In genomic region chrX:78329486-78329885, GRCh38 we compare ENCODE assay signal across 15 cellular contexts. TPM values are rescaled to one million over a fixed set of nuclear protein-coding genes. Genes with fewer than 3 reads are reported as not detected.
DNase-seq lines count a peak whose midpoint lies in the region; ATAC-seq, FAIRE-seq and TF ChIP-seq lines count a peak whose summit lies in the region.
"Had no signal": no experiment of that assay in that cellular context is flagged by ENCODE, and none has a peak within 500 bp of the region (broad histone marks: within the 10 kb centered on the region; RNA-seq: fewer than 3 reads in every experiment).

No MANE protein-coding gene starts in this region.

- no peaks in the 10 kb centered on the region for H4K20me1 ChIP-seq in HepG2 (ENCODE audit: insufficient read depth, low read length)

- H3K9me3 ChIP-seq in CD4-positive, alpha-beta T cell (ENCODE audit: control insufficient read depth, low read length): no peaks in the 10 kb centered on the region
- H3K9me3 ChIP-seq in HepG2 (ENCODE audit: low read length): no peaks in the 10 kb centered on the region

- BruUV-seq in HepG2 (replicated peaks; lab: Mats Ljungman, UMichigan): no TSS peak

- no peaks in the 10 kb centered on the region for H3K27me3 Mint-ChIP-seq in CD4-positive, alpha-beta T cell
- no peaks in the 10 kb centered on the region for H3K27me3 Mint-ChIP-seq in activated T-helper 1 cell treated with anti-CD3 and anti-CD28 coated beads, Interleukin-12 subunit alpha, Interleukin-12 subunit beta, Interleukin-2, Interleukin-4 antibody, amounts not matched to agents 30 ng/mL and 10 ng/mL and 1 ng/mL, durations not matched to agents 14 hours and 24 hours and 36 hours (ENCODE audit: insufficient read depth)
- peaks cover 2 to 7% (median 2%) of the 10 kb centered on the region in 3 donors for H3K27me3 Mint-ChIP-seq in immature natural killer cell (ENCODE audit: low read depth in 3 of 3)
- H3K27me3 Mint-ChIP-seq in progenitor cell of endocrine pancreas: no peaks in the 10 kb centered on the region

- peak overlapping the region; percentile 90 for H3K4me3 Mint-ChIP-seq in CD4-positive, alpha-beta T cell
- H3K4me3 Mint-ChIP-seq in activated T-helper 1 cell treated with anti-CD3 and anti-CD28 coated beads, Interleukin-12 subunit alpha, Interleukin-12 subunit beta, Interleukin-2, Interleukin-4 antibody, amounts not matched to agents 30 ng/mL and 10 ng/mL and 1 ng/mL, durations not matched to agents 14 hours and 24 hours and 36 hours: peak overlapping the region; percentile 72
- H3K4me3 Mint-ChIP-seq in immature natural killer cell (peak overlapping the region in 3 of 5 donors; percentile 1 to 2 (median 2)), progenitor cell of endocrine pancreas (ENCODE audit: low read depth) (no peak overlapping the region)
- H3K4me3 Mint-ChIP-seq: nephron had no signal

- no peak overlapping the region for H3K4me2 ChIP-seq in HepG2 (ENCODE audit: low read depth, low read length)

- no peak overlapping the region for H2AFZ ChIP-seq in HepG2 (ENCODE audit: low read length)

- H3K4me1 Mint-ChIP-seq in CD4-positive, alpha-beta T cell (ENCODE audit: low read depth): peaks cover 72% of the 10 kb centered on the region
- peaks cover 69% of the 10 kb centered on the region for H3K4me1 Mint-ChIP-seq in activated T-helper 1 cell treated with anti-CD3 and anti-CD28 coated beads, Interleukin-12 subunit alpha, Interleukin-12 subunit beta, Interleukin-2, Interleukin-4 antibody, amounts not matched to agents 30 ng/mL and 10 ng/mL and 1 ng/mL, durations not matched to agents 14 hours and 24 hours and 36 hours (ENCODE audit: low read depth)
- H3K4me1 Mint-ChIP-seq in immature natural killer cell (peaks cover 46 to 58% of the 10 kb centered on the region in 2 donors), progenitor cell of endocrine pancreas (ENCODE audit: low read depth) (no peaks in the 10 kb centered on the region)

- H3K27ac Mint-ChIP-seq in CD4-positive, alpha-beta T cell: peak overlapping the region; percentile 89
- H3K27ac Mint-ChIP-seq in activated T-helper 1 cell treated with anti-CD3 and anti-CD28 coated beads, Interleukin-12 subunit alpha, Interleukin-12 subunit beta, Interleukin-2, Interleukin-4 antibody, amounts not matched to agents 30 ng/mL and 10 ng/mL and 1 ng/mL, durations not matched to agents 14 hours and 24 hours and 36 hours: peak overlapping the region; percentile 82
- H3K27ac Mint-ChIP-seq in immature natural killer cell (peak overlapping the region; percentile 8 to 69 (median 28)), progenitor cell of endocrine pancreas (no peak overlapping the region)
- H3K27ac Mint-ChIP-seq: nephron had no signal

- WGBS in HepG2 (ENCODE audit: low lambda C conversion rate): 0% methylated on average over 4 of the region's 4 CpGs

- intact Hi-C loops in CD4-positive, alpha-beta T cell (cut with DNase I, micrococcal nuclease): loop anchor here (1.0 to 10.0 kb wide), 2 partner anchors 188 to 425 kb away; no protein-coding TSS in a partner anchor
- intact Hi-C loops in activated T-helper 1 cell treated with anti-CD3 and anti-CD28 coated beads, Interleukin-12 subunit alpha, Interleukin-12 subunit beta, Interleukin-2, Interleukin-4 antibody, amounts not matched to agents 30 ng/mL and 10 ng/mL and 1 ng/mL, durations not matched to agents 14 hours and 24 hours and 36 hours (cut with micrococcal nuclease): loop anchor here (5.0 kb wide), 3 partner anchors 57 to 323 kb away; no protein-coding TSS in a partner anchor
- intact Hi-C loops in HepG2 (cut with micrococcal nuclease; ENCODE audit: unreplicated experiment): no loop called here

- no peaks in the 10 kb centered on the region for H3K36me3 ChIP-seq in HepG2 (replicated peaks in 1 of 2; ENCODE audit: control insufficient read depth in 1 of 2, insufficient read depth in 2 of 2, low read length in 2 of 2)

- in situ Hi-C loops in HepG2 (cut with HindIII; ENCODE audit: extremely low pct_ligation_motif_present, low pct_unique_long_range_greater_than_20kb): no loop called here

- H3K27ac ChIP-seq in CD4-positive, alpha-beta T cell (ENCODE audit: low read depth, low read length): no peak overlapping the region
- no peak overlapping the region for H3K27ac ChIP-seq in HepG2 (ENCODE audit: extremely low read length, insufficient read depth, low read length)
- H3K27ac ChIP-seq: HL-60 had no signal

- no peaks in the 10 kb centered on the region for H3K36me3 Mint-ChIP-seq in CD4-positive, alpha-beta T cell (ENCODE audit: low read depth)
- H3K36me3 Mint-ChIP-seq in activated T-helper 1 cell treated with anti-CD3 and anti-CD28 coated beads, Interleukin-12 subunit alpha, Interleukin-12 subunit beta, Interleukin-2, Interleukin-4 antibody, amounts not matched to agents 30 ng/mL and 10 ng/mL and 1 ng/mL, durations not matched to agents 14 hours and 24 hours and 36 hours (ENCODE audit: low read depth): peaks cover 2% of the 10 kb centered on the region
- H3K36me3 Mint-ChIP-seq in immature natural killer cell: no peaks in the 10 kb centered on the region
- no peaks in the 10 kb centered on the region for H3K36me3 Mint-ChIP-seq in progenitor cell of endocrine pancreas (ENCODE audit: insufficient read depth)

- CTCF ChIA-PET in CD4-positive, alpha-beta T cell (lab: Charles Lee): no interaction called here
- CTCF ChIA-PET in HepG2 (lab: Yijun Ruan, JAX; ENCODE audit: low intra/inter-chr PET ratio, low total read pairs): no interaction called here

- POLR2A ChIA-PET in CD4-positive, alpha-beta T cell (lab: Charles Lee): no interaction called here
- POLR2A ChIA-PET in HepG2 (lab: Yijun Ruan, JAX): no interaction called here

- peak in 2 of 10 experiments; percentile 14 to 31 for DNase-seq in CD4-positive, alpha-beta T cell
- no peak for DNase-seq in activated T-helper 1 cell treated with anti-CD3 and anti-CD28 coated beads, Interleukin-12 subunit alpha, Interleukin-12 subunit beta, Interleukin-2, Interleukin-4 antibody, amounts not matched to agents 30 ng/mL and 10 ng/mL and 1 ng/mL, durations not matched to agents 14 hours and 24 hours and 36 hours (ENCODE audit: low spot score)
- DNase-seq in immature natural killer cell (no peak), OCI-M2 (lab: John Stamatoyannopoulos, UW; ENCODE audit: unreplicated experiment) (no peak), progenitor cell of endocrine pancreas (ENCODE audit: low spot score, unreplicated experiment) (no peak), HepG2 (ENCODE audit: low spot score) (no peak), A172 (ENCODE audit: low spot score) (no peak)
- DNase-seq: AML-193, kidney, NCI-H510A had no signal

- H3K9me3 Mint-ChIP-seq in CD4-positive, alpha-beta T cell: no peaks in the 10 kb centered on the region
- no peaks in the 10 kb centered on the region for H3K9me3 Mint-ChIP-seq in activated T-helper 1 cell treated with anti-CD3 and anti-CD28 coated beads, Interleukin-12 subunit alpha, Interleukin-12 subunit beta, Interleukin-2, Interleukin-4 antibody, amounts not matched to agents 30 ng/mL and 10 ng/mL and 1 ng/mL, durations not matched to agents 14 hours and 24 hours and 36 hours
- H3K9me3 Mint-ChIP-seq in immature natural killer cell (no peaks in the 10 kb centered on the region), progenitor cell of endocrine pancreas (ENCODE audit: low read depth) (peaks cover 11% of the 10 kb centered on the region)
- H3K9me3 Mint-ChIP-seq: nephron had no signal

- no peak for FAIRE-seq in HepG2 (lab: Jason Lieb, UNC)
- FAIRE-seq: kidney had no signal

- TF ChIP-seq POLR2A in HepG2 (IDR thresholded peaks at IDR 0.05; ENCODE audit: insufficient read depth in 1 of 2, low read depth in 2 of 2, low read length in 2 of 2): no peak

- no peak overlapping the region for H3K9ac ChIP-seq in HepG2 (ENCODE audit: insufficient read depth, low read depth, low read length)

- no peak overlapping the region for H3K4me3 ChIP-seq in HepG2 (replicated peaks in 1 of 3; ENCODE audit: insufficient read depth in 1 of 3, low read depth in 2 of 3, low read length in 3 of 3)

- H3K27me3 ChIP-seq in CD4-positive, alpha-beta T cell (ENCODE audit: control insufficient read depth, insufficient read depth, low read length): no peaks in the 10 kb centered on the region
- no peaks in the 10 kb centered on the region for H3K27me3 ChIP-seq in HepG2 (ENCODE audit: control insufficient read depth in 1 of 2, insufficient read depth in 2 of 2, low read length in 2 of 2)

- no peak for TF ChIP-seq RAD21 in HepG2 (CRISPR knock-in tag; IDR thresholded peaks at IDR 0.05)

- TF ChIP-seq EP300 in HepG2 (IDR thresholded peaks at IDR 0.05; ENCODE audit: low read depth in 2 of 2, low read length in 2 of 2) (no peak), HepG2 (CRISPR knock-in tag; IDR thresholded peaks at IDR 0.05; ENCODE audit: borderline replicate concordance) (no peak)

- H3K79me2 ChIP-seq in HepG2 (ENCODE audit: insufficient read depth, low read length): no peaks in the 10 kb centered on the region

- ATAC-seq in CD4-positive, alpha-beta T cell (ENCODE audit: poor library complexity): no peak
- ATAC-seq in HG03196 (IDR thresholded peaks at IDR 0.05; ENCODE audit: unreplicated experiment) (peak; percentile 33), HepG2 (no peak)

- TF ChIP-seq CTCF in CD4-positive, alpha-beta T cell (IDR thresholded peaks at IDR 0.05): no peak
- TF ChIP-seq CTCF in progenitor cell of endocrine pancreas (IDR thresholded peaks at IDR 0.05; ENCODE audit: unreplicated experiment) (no peak), HepG2 (CRISPR knock-in tag; IDR thresholded peaks at IDR 0.05) (no peak)

- no peaks in the 10 kb centered on the region for H3K4me1 ChIP-seq in HepG2 (ENCODE audit: insufficient read depth, low read length)

RNA-seq across cellular contexts. Expression of gene CYSLTR1, which starts 2.1 kb away (rescaled TPM):
- 1 to 10 TPM; 6.6 to 7.4 TPM for total RNA-seq in CD4-positive, alpha-beta T cell
- total RNA-seq in activated T-helper 1 cell treated with anti-CD3 and anti-CD28 coated beads, Interleukin-12 subunit alpha, Interleukin-12 subunit beta, Interleukin-2, Interleukin-4 antibody, amounts not matched to agents 30 ng/mL and 10 ng/mL and 1 ng/mL, durations not matched to agents 14 hours and 24 hours and 36 hours: 13.9 and 14.2 TPM in 2 replicates
- 10 to 100 TPM; 18.5 to 26.2 (median 23.4) TPM for polyA plus RNA-seq in immature natural killer cell
- 0.09 TPM in 1 of 2 replicates, not detected in the other for total RNA-seq in progenitor cell of endocrine pancreas
- total RNA-seq in HepG2 (2016; rRNA removed; fragmentation: Illumina TruSeq; extraction: Trizol): not detected in 2 replicates
- total RNA-seq in HepG2 (2016; cell fraction: cytosol; rRNA removed; fragmentation: Illumina TruSeq; extraction: Trizol; ENCODE audit: low read depth): not detected in 2 replicates
- not detected in 2 replicates for total RNA-seq in HepG2 (2016; cell fraction: insoluble cytoplasmic fraction; rRNA removed; fragmentation: Illumina TruSeq; extraction: Trizol)
- total RNA-seq in HepG2 (2016; cell fraction: membrane; rRNA removed; fragmentation: Illumina TruSeq; extraction: Trizol): not detected in 2 replicates
- total RNA-seq in HepG2 (2016; cell fraction: nucleus; rRNA removed; fragmentation: Illumina TruSeq; extraction: Trizol): 0.12 TPM in 1 of 2 replicates, not detected in the other
- polyA plus RNA-seq in HepG2 (2011; rRNA removed): not detected in 2 replicates
- polyA plus RNA-seq in HepG2 (2011; cell fraction: cytosol; rRNA removed): not detected in 2 replicates
- polyA plus RNA-seq in HepG2 (2011; cell fraction: nucleus; rRNA removed): not detected in 2 replicates
- polyA plus RNA-seq in HepG2 (2012): not detected in 2 replicates
- not detected in 2 replicates for polyA plus RNA-seq in HepG2 (2016; cell fraction: cytosol; fragmentation: Illumina TruSeq; extraction: Trizol; ENCODE audit: low read depth)
- polyA plus RNA-seq in HepG2 (2016; cell fraction: insoluble cytoplasmic fraction; fragmentation: Illumina TruSeq; extraction: Trizol; ENCODE audit: low read depth): not detected in 2 replicates
- not detected in 2 replicates for polyA plus RNA-seq in HepG2 (2016; cell fraction: membrane; fragmentation: Illumina TruSeq; extraction: Trizol; ENCODE audit: low read depth)
- not detected in 2 replicates for polyA plus RNA-seq in HepG2 (2016; cell fraction: nucleus; fragmentation: Illumina TruSeq; extraction: Trizol; ENCODE audit: insufficient read depth, low read depth)
- not detected in 2 replicates for polyA minus RNA-seq in HepG2 (2011; rRNA and poly(A)+ RNA removed; ENCODE audit: low replicate concordance)
- polyA minus RNA-seq in HepG2 (2011; cell fraction: cytosol; rRNA and poly(A)+ RNA removed): not detected in 2 replicates
- not detected in 2 replicates for polyA minus RNA-seq in HepG2 (2011; cell fraction: nucleus; rRNA and poly(A)+ RNA removed)
- not detected in 2 replicates for total RNA-seq in A172 (2014; rRNA removed; shearing (Covaris generic))
- total RNA-seq: fibroblast of villous mesenchyme, G401 had no signal
